In genomic region chr11:63635762-63636465, GRCh38 we compare ENCODE assay signal across 8 cellular contexts. TPM values are rescaled to one million over a fixed set of nuclear protein-coding genes. Genes with fewer than 3 reads are reported as not detected.
DNase-seq lines count a peak whose midpoint lies in the region; ATAC-seq lines count a peak whose summit lies in the region.

No MANE protein-coding gene starts in this region.

- no peak for ATAC-seq in HG02870 (IDR thresholded peaks at IDR 0.05; ENCODE audit: unreplicated experiment)

- no peak overlapping the region for H3K4me3 ChIP-seq in SJCRH30

- H3K27me3 ChIP-seq in SJCRH30 = no peaks in the 10 kb centered on the region

- in situ Hi-C loops in Caki2 (cut with HindIII; ENCODE audit: low pct_unique_long_range_greater_than_20kb, low sequenced_read_pairs) = no loop called here

- peaks cover 9% of the 10 kb centered on the region for H3K36me3 ChIP-seq in SJCRH30

- DNase-seq in Caki2 (ENCODE audit: low read depth) (peak; percentile 65), HUDEP-2 (lab: John Stamatoyannopoulos, UW; ENCODE audit: unreplicated experiment in 76 of 76) (peak in 43 of 76 experiments; percentile 2 to 54 (median 22)), SJCRH30 (peak; percentile 43 to 78), germinal center (ENCODE audit: low spot score) (peak; percentile 75), pons (ENCODE audit: low spot score) (peak; percentile 91), ureter (ENCODE audit: low spot score) (peak; percentile 66)
- peak; percentile 67 for DNase-seq in activated naive CD4-positive, alpha-beta T cell treated with Interleukin-2 at 50 U/mL for 16 hours

- H3K27ac ChIP-seq in SJCRH30 = no peak overlapping the region

- no peaks in the 10 kb centered on the region for H3K4me1 ChIP-seq in SJCRH30

- H3K9me3 ChIP-seq in SJCRH30 (replicated peaks) = no peaks in the 10 kb centered on the region

RNA-seq across cellular contexts. Expression of gene PLAAT3, which starts 21.7 kb away (rescaled TPM):
- total RNA-seq in Caki2 (2014; rRNA removed; shearing (Covaris generic); ENCODE audit: low replicate concordance) = 163 and 198 TPM in 2 replicates
- 7.7 and 10.0 TPM in 2 replicates for total RNA-seq in SJCRH30 (2014; rRNA removed; shearing (Covaris generic))
- total RNA-seq in ureter = 26.6 TPM

RNA-seq across cellular contexts. Expression of gene ATL3, which starts 35.3 kb away (rescaled TPM):
- 46.9 and 58.7 TPM in 2 replicates for total RNA-seq in Caki2 (2014; rRNA removed; shearing (Covaris generic); ENCODE audit: low replicate concordance)
- 25.1 and 26.4 TPM in 2 replicates for total RNA-seq in SJCRH30 (2014; rRNA removed; shearing (Covaris generic))
- 71.0 TPM for total RNA-seq in ureter

RNA-seq across cellular contexts. Expression of gene RTN3, which starts 45.4 kb away (rescaled TPM):
- 98.2 and 107 TPM in 2 replicates for total RNA-seq in Caki2 (2014; rRNA removed; shearing (Covaris generic); ENCODE audit: low replicate concordance)
- 63.8 and 70.2 TPM in 2 replicates for total RNA-seq in SJCRH30 (2014; rRNA removed; shearing (Covaris generic))
- 67.3 TPM for total RNA-seq in ureter

Comparison
In these comparisons a context has a peak if more than half of its experiments do, and no peak if none do; other contexts are left out.
1. DNase-seq: peak in every context shown above with its lines; median percentile 91 in pons; 75 in germinal center; 67 in activated naive CD4-positive, alpha-beta T cell treated with Interleukin-2 at 50 U/mL for 16 hours; 66 in ureter; 65 in Caki2; 60 in SJCRH30; 22 in HUDEP-2.